Comparison of ENCODE assay signal across 13 cellular contexts in the genomic region with DNA sequence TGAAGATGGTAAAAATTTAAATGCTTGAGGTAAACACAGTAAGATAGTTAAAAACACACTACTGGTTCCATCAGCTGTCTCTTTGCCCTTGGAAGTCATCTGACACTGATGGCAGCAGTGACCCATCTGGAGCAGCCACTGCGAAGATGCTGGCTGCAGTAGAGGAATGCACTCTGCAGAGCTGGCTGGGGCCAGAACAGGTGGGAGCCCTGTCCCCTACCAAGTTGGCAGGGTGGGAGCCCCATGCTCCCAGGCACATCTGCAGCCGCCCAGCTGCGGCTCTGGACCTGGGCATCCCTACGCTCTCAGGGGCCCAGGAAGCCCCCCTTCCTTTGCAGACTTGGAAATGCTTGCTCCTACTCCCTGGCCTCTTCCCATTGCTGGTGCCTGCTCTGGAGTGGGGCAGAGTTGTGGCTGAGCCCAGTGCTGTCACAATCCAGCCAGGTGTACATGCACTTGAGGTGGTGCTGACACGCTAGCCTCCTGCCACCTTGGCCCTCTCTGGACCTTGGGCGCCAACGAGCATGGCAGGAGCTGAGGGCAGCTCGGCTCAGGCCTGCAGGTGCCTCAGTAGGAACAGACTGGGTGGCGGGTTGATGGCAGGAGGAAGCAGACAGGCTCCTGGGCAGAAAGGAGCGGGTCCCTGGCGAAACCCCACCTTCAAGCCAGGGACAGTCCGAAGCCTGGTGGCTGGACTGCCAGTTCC.
DNase-seq lines count a peak whose midpoint lies in the region; ATAC-seq and TF ChIP-seq lines count a peak whose summit lies in the region.
"Had no signal": no experiment of that assay in that cellular context is flagged by ENCODE, and none has a peak within 500 bp of the region (broad histone marks: within the 10 kb centered on the region; RNA-seq: fewer than 3 reads in every experiment).

No MANE protein-coding gene starts in this region.

- H3K27ac Mint-ChIP-seq in mesothelial cell of epicardium (peak overlapping the region; percentile 3), osteocyte (ENCODE audit: unreplicated experiment) (peak overlapping the region; percentile 7)
- no peak overlapping the region for H3K27ac Mint-ChIP-seq in activated naive CD4-positive, alpha-beta T cell treated with anti-CD3 and anti-CD28 coated beads, Interleukin-2, amount 10 ng/mL, durations not matched to agents 7 days and 5 days
- H3K27ac Mint-ChIP-seq: B cell; CD4-positive, alpha-beta T cell had no signal

- H3K9me3 Mint-ChIP-seq in mesothelial cell of epicardium (no peaks in the 10 kb centered on the region), osteocyte (ENCODE audit: unreplicated experiment) (no peaks in the 10 kb centered on the region)
- H3K9me3 Mint-ChIP-seq in activated naive CD4-positive, alpha-beta T cell treated with anti-CD3 and anti-CD28 coated beads, Interleukin-2, amount 10 ng/mL, durations not matched to agents 7 days and 5 days = no peaks in the 10 kb centered on the region
- H3K9me3 Mint-ChIP-seq: CD4-positive, alpha-beta T cell had no signal

- ATAC-seq in HG03378 (IDR thresholded peaks at IDR 0.05; ENCODE audit: unreplicated experiment) = no peak

- CTCF ChIA-PET in activated naive CD4-positive, alpha-beta T cell treated with anti-CD3 and anti-CD28 coated beads, Interleukin-2, amount 10 ng/mL, durations not matched to agents 7 days and 5 days (lab: Charles Lee) = interaction anchor here (1.6 kb wide), 1 partner anchor 13 kb away, joined by 3 read pairs; no protein-coding TSS in a partner anchor

- H3K36me3 Mint-ChIP-seq in mesothelial cell of epicardium (no peaks in the 10 kb centered on the region), osteocyte (ENCODE audit: unreplicated experiment) (no peaks in the 10 kb centered on the region)
- H3K36me3 Mint-ChIP-seq in activated naive CD4-positive, alpha-beta T cell treated with anti-CD3 and anti-CD28 coated beads, Interleukin-2, amount 10 ng/mL, durations not matched to agents 7 days and 5 days = no peaks in the 10 kb centered on the region

- H3K4me3 Mint-ChIP-seq in mesothelial cell of epicardium (no peak overlapping the region), osteocyte (ENCODE audit: unreplicated experiment) (no peak overlapping the region)
- H3K4me3 Mint-ChIP-seq in activated naive CD4-positive, alpha-beta T cell treated with anti-CD3 and anti-CD28 coated beads, Interleukin-2, amount 10 ng/mL, durations not matched to agents 7 days and 5 days = no peak overlapping the region
- H3K4me3 Mint-ChIP-seq: B cell; CD4-positive, alpha-beta T cell had no signal

- no peak for TF ChIP-seq CTCF in mesothelial cell of epicardium (IDR thresholded peaks at IDR 0.05; ENCODE audit: unreplicated experiment)
- TF ChIP-seq CTCF in osteocyte (IDR thresholded peaks at IDR 0.05) = no peak

- no peaks in the 10 kb centered on the region for H3K27me3 Mint-ChIP-seq in mesothelial cell of epicardium (ENCODE audit: low read depth)
- H3K27me3 Mint-ChIP-seq in osteocyte (ENCODE audit: unreplicated experiment) = no peaks in the 10 kb centered on the region
- H3K27me3 Mint-ChIP-seq in activated naive CD4-positive, alpha-beta T cell treated with anti-CD3 and anti-CD28 coated beads, Interleukin-2, amount 10 ng/mL, durations not matched to agents 7 days and 5 days = no peaks in the 10 kb centered on the region
- H3K27me3 Mint-ChIP-seq: B cell; CD4-positive, alpha-beta T cell had no signal

- H3K4me1 Mint-ChIP-seq in mesothelial cell of epicardium (peaks cover 38% of the 10 kb centered on the region), osteocyte (ENCODE audit: unreplicated experiment) (peaks cover 47% of the 10 kb centered on the region)
- H3K4me1 Mint-ChIP-seq in activated naive CD4-positive, alpha-beta T cell treated with anti-CD3 and anti-CD28 coated beads, Interleukin-2, amount 10 ng/mL, durations not matched to agents 7 days and 5 days = no peaks in the 10 kb centered on the region
- H3K4me1 Mint-ChIP-seq: B cell had no signal

- peak; percentile 21 for DNase-seq in left kidney (ENCODE audit: low read depth, low spot score)
- no peak for DNase-seq in mesothelial cell of epicardium (ENCODE audit: low spot score in 2 of 2, unreplicated experiment in 2 of 2)
- no peak for DNase-seq in osteocyte (ENCODE audit: extremely low spot score, unreplicated experiment)
- no peak for DNase-seq in activated naive CD4-positive, alpha-beta T cell treated with anti-CD3 and anti-CD28 coated beads, Interleukin-2, amount 10 ng/mL, durations not matched to agents 7 days and 5 days
- DNase-seq in iPS-NIHi7 (ENCODE audit: extremely low spot score) = no peak
- no peak for DNase-seq in SK-N-DZ (ENCODE audit: low spot score)
- DNase-seq: C1 segment of cervical spinal cord; Calu3; CD4-positive, alpha-beta T cell; DMS 273 treated with DMSO at 0.1 percent for 48 hours; HCEC 1CT had no signal
